Comparison of ENCODE assay signal across 29 cellular contexts in genomic region chr16:17852977-17853702, GRCh38.
"Had no signal": no experiment of that assay in that cellular context is flagged by ENCODE, and none has a peak within 500 bp of the region (broad histone marks: within the 10 kb centered on the region; RNA-seq: fewer than 3 reads in every experiment).

No MANE protein-coding gene starts in this region.

- H3K36me3 ChIP-seq: brain microvascular endothelial cell, cardiac muscle cell, SJSA1 had no signal

- H3K4me2 ChIP-seq: SK-N-SH had no signal

- H3K36me3 Mint-ChIP-seq: activated naive CD8-positive, alpha-beta T cell treated with anti-CD3 and anti-CD28 coated beads for 36 hours had no signal

- H3K9me3 Mint-ChIP-seq: activated T-helper 17 cell treated with anti-CD3 and anti-CD28 coated beads, Interleukin-2, amount 50 U/mL, for 72 hours; T-helper 2 cell treated with Interferon-gamma antibody and Interleukin-4, amounts not matched to agents 5 μg/mL and 100 μg/mL, for 36 hours had no signal

- H3K9me3 ChIP-seq: SJSA1, SK-N-SH had no signal

- H3K27me3 Mint-ChIP-seq: activated CD4-positive, alpha-beta T cell treated with anti-CD3 and anti-CD28 coated beads, Interleukin-2, amount 10 ng/mL, durations not matched to agents 24 days and 14 days; activated naive CD8-positive, alpha-beta T cell treated with anti-CD3 and anti-CD28 coated beads for 36 hours had no signal

- H3K4me1 ChIP-seq: SJSA1 had no signal

- FAIRE-seq: TTC549 had no signal

- DNase-seq: activated CD4-positive, alpha-beta T cell treated with anti-CD3 and anti-CD28 coated beads, Interleukin-2, amount 10 ng/mL, durations not matched to agents 24 days and 14 days; activated CD4-positive, alpha-beta T cell treated with anti-CD3 and anti-CD28 coated beads, Interleukin-2, amount 50 U/mL, for 4 hours; activated CD8-positive, alpha-beta T cell treated with anti-CD3 and anti-CD28 coated beads for 36 hours; activated effector memory CD4-positive, alpha-beta T cell treated with anti-CD3 and anti-CD28 coated beads, Interleukin-2, amount 50 U/mL, for 16 hours; activated naive CD4-positive, alpha-beta T cell; activated naive CD4-positive, alpha-beta T cell treated with anti-CD3 and anti-CD28 coated beads, Interleukin-2, amount 50 U/mL, for 16 hours; activated naive CD8-positive, alpha-beta T cell treated with anti-CD3 and anti-CD28 coated beads for 36 hours; activated T-cell treated with anti-CD3 and anti-CD28 coated beads, Interleukin-2, amount 50 U/mL, for 1 hour; activated T-cell treated with anti-CD3 and anti-CD28 coated beads, Interleukin-2, amount 50 U/mL, for 72 hours; amniotic stem cell; aorta; brain microvascular endothelial cell; NCI-H1092; NCI-H1436 treated with DMSO at 0.1 percent for 48 hours; NCI-H1694 treated with DMSO at 0.1 percent for 48 hours; NCI-H2029; NCI-H345; NCI-H524 treated with DMSO at 0.1 percent for 48 hours; NK-92 treated with Interleukin-12 subunit alpha and Interleukin-12 subunit beta, amount 100 ng/mL, for 24 hours; OCI-M1; SHP77; SK-N-SH had no signal

- H3K27ac ChIP-seq: brain microvascular endothelial cell, cardiac muscle cell, SJSA1 had no signal

- H3K4me1 Mint-ChIP-seq: activated CD4-positive, alpha-beta T cell treated with anti-CD3 and anti-CD28 coated beads, Interleukin-2, amount 10 ng/mL, durations not matched to agents 24 days and 14 days; activated naive CD8-positive, alpha-beta T cell treated with anti-CD3 and anti-CD28 coated beads for 36 hours; activated T-helper 17 cell treated with anti-CD3 and anti-CD28 coated beads, Interleukin-2, amount 50 U/mL, for 72 hours; central memory CD8-positive, alpha-beta T cell had no signal

- H3K27me3 ChIP-seq: brain microvascular endothelial cell, cardiac muscle cell, SJSA1 had no signal

- ATAC-seq: activated CD8-positive, alpha-beta T cell treated with anti-CD3 and anti-CD28 coated beads for 36 hours; activated T-cell treated with anti-CD3 and anti-CD28 coated beads, Interleukin-2, amount 50 U/mL, for 72 hours; activated T-helper 17 cell treated with anti-CD3 and anti-CD28 coated beads, Interleukin-2, amount 50 U/mL, for 72 hours had no signal

- H3K9ac ChIP-seq: SK-N-SH had no signal

- H3K4me3 ChIP-seq: cardiac muscle cell, SJSA1 had no signal

- H3K4me3 Mint-ChIP-seq: activated CD4-positive, alpha-beta T cell treated with anti-CD3 and anti-CD28 coated beads, Interleukin-2, amount 10 ng/mL, durations not matched to agents 24 days and 14 days; activated CD8-positive, alpha-beta T cell treated with anti-CD3 and anti-CD28 coated beads for 36 hours; activated naive CD8-positive, alpha-beta T cell treated with anti-CD3 and anti-CD28 coated beads for 36 hours; activated T-cell treated with anti-CD3 and anti-CD28 coated beads, Interleukin-2, amount 50 U/mL, for 72 hours; activated T-helper 17 cell treated with anti-CD3 and anti-CD28 coated beads, Interleukin-2, amount 50 U/mL, for 72 hours; central memory CD8-positive, alpha-beta T cell; T-helper 1 cell treated with Interleukin-12 subunit alpha and Interleukin-12 subunit beta and Interleukin-4 antibody, amounts not matched to agents 30 μg/mL and 1 μg/mL, for 36 hours; T-helper 2 cell treated with Interferon-gamma antibody and Interleukin-4, amounts not matched to agents 5 μg/mL and 100 μg/mL, for 36 hours had no signal

- H3K27ac Mint-ChIP-seq: activated CD4-positive, alpha-beta T cell treated with anti-CD3 and anti-CD28 coated beads, Interleukin-2, amount 10 ng/mL, durations not matched to agents 24 days and 14 days; activated CD8-positive, alpha-beta T cell treated with anti-CD3 and anti-CD28 coated beads for 36 hours; activated naive CD8-positive, alpha-beta T cell treated with anti-CD3 and anti-CD28 coated beads for 36 hours; activated T-cell treated with anti-CD3 and anti-CD28 coated beads, Interleukin-2, amount 50 U/mL, for 72 hours; activated T-helper 17 cell treated with anti-CD3 and anti-CD28 coated beads, Interleukin-2, amount 50 U/mL, for 72 hours; T-helper 1 cell treated with Interleukin-12 subunit alpha and Interleukin-12 subunit beta and Interleukin-4 antibody, amounts not matched to agents 30 μg/mL and 1 μg/mL, for 36 hours; T-helper 2 cell treated with Interferon-gamma antibody and Interleukin-4, amounts not matched to agents 5 μg/mL and 100 μg/mL, for 36 hours had no signal
